Comparison of ENCODE assay signal across 33 cellular contexts in the genomic region with DNA sequence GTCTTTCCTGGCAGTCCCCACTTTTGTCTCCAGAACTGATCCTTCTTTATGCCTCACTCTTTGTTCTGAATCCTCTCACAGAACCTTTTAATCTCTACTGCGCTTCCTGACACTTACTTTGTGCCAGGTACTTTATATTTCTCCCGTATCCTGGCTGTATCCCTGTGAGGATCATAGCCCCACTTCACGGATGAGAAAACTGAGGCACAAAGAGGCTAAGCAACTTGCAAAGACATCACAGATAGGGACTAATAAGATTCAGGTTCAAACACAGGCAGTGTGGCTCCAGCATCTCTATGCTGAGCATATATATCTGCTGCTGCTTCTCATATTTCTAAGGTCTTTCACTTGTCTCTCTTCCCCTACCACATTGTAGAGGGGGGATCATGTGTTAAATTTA.
"Had no signal": no experiment of that assay in that cellular context is flagged by ENCODE, and none has a peak within 500 bp of the region (broad histone marks: within the 10 kb centered on the region; RNA-seq: fewer than 3 reads in every experiment).

No MANE protein-coding gene starts in this region.

- H3K4me1 ChIP-seq: adrenal gland, body of pancreas, breast epithelium had no signal

- DNase-seq: activated B cell treated with CpG ODN at 0.5 μM for 24 hours; activated CD4-positive, alpha-beta memory T cell treated with anti-CD3 and anti-CD28 coated beads for 36 hours; activated CD4-positive, alpha-beta T cell treated with anti-CD3 and anti-CD28 coated beads for 4 hours; activated CD4-positive, alpha-beta T cell treated with anti-CD3 and anti-CD28 coated beads, Interleukin-2, amount 10 ng/mL, durations not matched to agents 24 days and 14 days; activated CD4-positive, alpha-beta T cell treated with anti-CD3 and anti-CD28 coated beads, Interleukin-2, amount 50 U/mL, for 1 hour; activated CD4-positive, alpha-beta T cell treated with anti-CD3 and anti-CD28 coated beads, Interleukin-2, amount 50 U/mL, for 4 hours; activated CD4-positive, CD25-positive, alpha-beta regulatory T cell treated with anti-CD3 and anti-CD28 coated beads, Interleukin-2, amount 50 U/mL, for 72 hours; activated CD8-positive, alpha-beta memory T cell treated with anti-CD3 and anti-CD28 coated beads, Interleukin-2, amount 50 U/mL, for 4 hours; activated CD8-positive, alpha-beta T cell treated with anti-CD3 and anti-CD28 coated beads for 36 hours; activated effector memory CD4-positive, alpha-beta T cell treated with anti-CD3 and anti-CD28 coated beads, Interleukin-2, amount 50 U/mL, for 16 hours; activated gamma-delta T cell treated with Interleukin-2 at 50 U/mL for 16 hours; activated naive CD4-positive, alpha-beta T cell; activated naive CD4-positive, alpha-beta T cell treated with anti-CD3 and anti-CD28 coated beads for 36 hours; activated naive CD4-positive, alpha-beta T cell treated with anti-CD3 and anti-CD28 coated beads, Interleukin-2, amount 50 U/mL, for 16 hours; activated naive CD8-positive, alpha-beta T cell treated with anti-CD3 and anti-CD28 coated beads for 36 hours; activated T-cell treated with anti-CD3 and anti-CD28 coated beads for 4 hours; activated T-cell treated with anti-CD3 and anti-CD28 coated beads, Interleukin-2, amount 50 U/mL, for 1 hour; activated T-cell treated with anti-CD3 and anti-CD28 coated beads, Interleukin-2, amount 50 U/mL, for 4 hours; activated T-cell treated with anti-CD3 and anti-CD28 coated beads, Interleukin-2, amount 50 U/mL, for 72 hours; adrenal gland; amniotic stem cell; aorta; body of pancreas; brain microvascular endothelial cell; central memory CD4-positive, alpha-beta T cell; T-helper 2 cell; T-helper 9 cell had no signal

- H3K27me3 ChIP-seq: adrenal gland, body of pancreas had no signal

- H3K9me3 ChIP-seq: adrenal gland, body of pancreas had no signal

- H3K36me3 ChIP-seq: adrenal gland, brain microvascular endothelial cell, breast epithelium had no signal

- FAIRE-seq: astrocyte, TTC549 had no signal

- ATAC-seq: activated CD8-positive, alpha-beta T cell treated with anti-CD3 and anti-CD28 coated beads for 36 hours; activated naive CD4-positive, alpha-beta T cell treated with anti-CD3 and anti-CD28 coated beads, Interleukin-2, amount 50 U/mL, for 72 hours; activated T-cell treated with anti-CD3 and anti-CD28 coated beads, Interleukin-2, amount 50 U/mL, for 4 hours; activated T-cell treated with anti-CD3 and anti-CD28 coated beads, Interleukin-2, amount 50 U/mL, for 72 hours; activated T-helper 17 cell treated with anti-CD3 and anti-CD28 coated beads, Interleukin-2, amount 50 U/mL, for 72 hours; body of pancreas had no signal

- H3K4me3 ChIP-seq: adrenal gland, body of pancreas, breast epithelium had no signal

- H3K27ac ChIP-seq: adrenal gland, body of pancreas, brain microvascular endothelial cell, breast epithelium, VCaP had no signal
